9 cellular contexts compared by ENCODE assay signal in the genomic region with DNA sequence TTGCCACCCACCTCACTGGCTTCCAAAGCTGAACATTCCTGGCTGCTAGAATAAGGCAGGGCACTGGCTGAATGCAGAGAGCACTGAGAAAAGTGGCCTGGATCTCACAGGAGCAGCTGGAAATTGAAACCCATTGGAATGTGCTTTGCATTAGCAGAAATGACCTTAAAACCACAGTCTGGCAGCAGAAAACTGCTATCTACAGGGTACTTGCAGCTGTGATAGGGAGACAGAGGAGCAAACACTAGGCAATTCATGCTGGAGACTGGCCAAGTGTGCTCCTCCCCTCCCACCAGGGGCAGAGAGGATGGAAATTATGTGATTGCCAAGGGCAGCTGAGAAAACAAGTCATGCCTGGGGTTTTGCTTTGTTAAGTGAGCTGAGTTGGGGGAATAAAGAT. TPM values are rescaled to one million over a fixed set of nuclear protein-coding genes. Genes with fewer than 3 reads are reported as not detected.
DNase-seq lines count a peak whose midpoint lies in the region; TF ChIP-seq lines count a peak whose summit lies in the region.
"Had no signal": no experiment of that assay in that cellular context is flagged by ENCODE, and none has a peak within 500 bp of the region (broad histone marks: within the 10 kb centered on the region; RNA-seq: fewer than 3 reads in every experiment).

No MANE protein-coding gene starts in this region.

- no peak overlapping the region for H2AFZ ChIP-seq in fibroblast of lung (ENCODE audit: low read length)

- no peak for TF ChIP-seq POLR2A in prostate gland (IDR thresholded peaks at IDR 0.05)

- no peak overlapping the region for H3K27ac ChIP-seq in fibroblast of lung (ENCODE audit: insufficient read depth, low read length)
- H3K27ac ChIP-seq in prostate gland: no peak overlapping the region

- DNase-seq in HCEC 1CT (peak; percentile 13), NCI-H526 treated with DMSO at 0.1 percent for 48 hours (lab: John Stamatoyannopoulos, UW) (peak; percentile 96), fibroblast of lung (ENCODE audit: low read depth in 2 of 2) (peak; percentile 93 to 98), pulmonary artery endothelial cell (ENCODE audit: low read depth, low spot score) (peak; percentile 7), prostate gland (ENCODE audit: low spot score) (no peak), NOMO-1 treated with dmso at 0.1 percent for 144 hours (lab: John Stamatoyannopoulos, UW; ENCODE audit: unreplicated experiment) (no peak)
- DNase-seq in activated T-cell treated with anti-CD3 and anti-CD28 coated beads, Interleukin-2, amount 50 U/mL, for 1 hour: no peak
- DNase-seq in stimulated activated CD4-positive, alpha-beta T cell treated with anti-CD3 and anti-CD28 coated beads, Interleukin-12 subunit alpha, Interleukin-12 subunit beta, amount 100 ng/mL, for 4 hours: no peak

- no peak for TF ChIP-seq CTCF in fibroblast of lung (conservative IDR thresholded peaks at IDR 0.05 in 1 of 2, IDR thresholded peaks at IDR 0.05 in 1 of 2; ENCODE audit: low read depth in 1 of 2, low read length in 2 of 2)
- TF ChIP-seq CTCF in prostate gland (IDR thresholded peaks at IDR 0.05): no peak

- intact Hi-C loops in prostate gland (cut with DNase I): no loop called here

- no peaks in the 10 kb centered on the region for H4K20me1 ChIP-seq in fibroblast of lung (ENCODE audit: control insufficient read depth, extremely low read depth, insufficient read depth, low read length)

- no peak overlapping the region for H3K9ac ChIP-seq in fibroblast of lung (ENCODE audit: insufficient read depth, low read length)

- H3K4me1 ChIP-seq in fibroblast of lung (ENCODE audit: control insufficient read depth, extremely low read depth, insufficient read depth, low read length) (peaks cover 3% of the 10 kb centered on the region), prostate gland (replicated peaks) (no peaks in the 10 kb centered on the region)

- no peaks in the 10 kb centered on the region for H3K79me2 ChIP-seq in fibroblast of lung (ENCODE audit: control insufficient read depth, insufficient read depth, low read length)

- H3K4me2 ChIP-seq in fibroblast of lung (ENCODE audit: extremely low read depth, insufficient read depth, low read length): peak overlapping the region; percentile 20

- H3K9me3 ChIP-seq in fibroblast of lung (ENCODE audit: control insufficient read depth, insufficient read depth, low read depth, low read length): no peaks in the 10 kb centered on the region
- H3K9me3 ChIP-seq in prostate gland: no peaks in the 10 kb centered on the region

- H3K4me3 ChIP-seq in fibroblast of lung (replicated peaks in 1 of 4; ENCODE audit: control extremely low read depth in 1 of 4, insufficient read depth in 1 of 4, low read depth in 3 of 4, low read length in 4 of 4) (no peak overlapping the region), prostate gland (no peak overlapping the region)

- H3K36me3 ChIP-seq in fibroblast of lung (ENCODE audit: control insufficient read depth, insufficient read depth, low read length) (no peaks in the 10 kb centered on the region), prostate gland (no peaks in the 10 kb centered on the region)

- H3K27me3 ChIP-seq in fibroblast of lung (ENCODE audit: control insufficient read depth, insufficient read depth, low read length) (no peaks in the 10 kb centered on the region), prostate gland (replicated peaks; ENCODE audit: insufficient read depth) (no peaks in the 10 kb centered on the region)

RNA-seq across cellular contexts. Expression of a gene that starts 47.2 kb away (rescaled TPM):
- total RNA-seq in fibroblast of lung (not detected in 2 replicates), pulmonary artery endothelial cell (not detected in 2 replicates), prostate gland (not detected)
- not detected in 2 replicates for polyA plus RNA-seq in fibroblast of lung
- not detected in 2 replicates for polyA plus RNA-seq in fibroblast of lung (2012)
- polyA minus RNA-seq in fibroblast of lung (ENCODE audit: low replicate concordance): not detected in 2 replicates
- polyA plus RNA-seq: IgD-negative memory B cell had no signal

Comparison
In these comparisons a context has a peak if more than half of its experiments do, and no peak if none do; other contexts are left out.
1. DNase-seq: peak in HCEC 1CT (single experiment), NCI-H526 treated with DMSO at 0.1 percent for 48 hours (single experiment), fibroblast of lung (2 of 2) and pulmonary artery endothelial cell (single experiment); none in activated T-cell treated with anti-CD3 and anti-CD28 coated beads, Interleukin-2, amount 50 U/mL, for 1 hour (single experiment), stimulated activated CD4-positive, alpha-beta T cell treated with anti-CD3 and anti-CD28 coated beads, Interleukin-12 subunit alpha, Interleukin-12 subunit beta, amount 100 ng/mL, for 4 hours (single experiment), prostate gland (single experiment) and NOMO-1 treated with dmso at 0.1 percent for 144 hours (single experiment).